Comparison of ENCODE assay signal across 1 cellular context in genomic region chr21:25491267-25491666, GRCh38.
TF ChIP-seq lines count a peak whose summit lies in the region.

No MANE protein-coding gene starts in this region.

TF ChIP-seq in GM12878, 131 proteins besides CTCF, POLR2A, EP300 and RAD21 (continued from another document):
- TF ChIP-seq SUPT20H (IDR thresholded peaks at IDR 0.05; ENCODE audit: borderline replicate concordance, control insufficient read depth, low read depth, low read length), result no peak
- TF ChIP-seq ELK1 (IDR thresholded peaks at IDR 0.05; ENCODE audit: low read depth, low read length), result no peak
- no peak for TF ChIP-seq ZNF384 (IDR thresholded peaks at IDR 0.05; ENCODE audit: borderline replicate concordance, low read depth, low read length)
- no peak for TF ChIP-seq E4F1 (IDR thresholded peaks at IDR 0.05; ENCODE audit: borderline replicate concordance, partially characterized antibody)
- no peak for TF ChIP-seq ZNF274 (IDR thresholded peaks at IDR 0.05; ENCODE audit: insufficient read depth, insufficient read length)
